27 cellular contexts compared by ENCODE assay signal in the genomic region with DNA sequence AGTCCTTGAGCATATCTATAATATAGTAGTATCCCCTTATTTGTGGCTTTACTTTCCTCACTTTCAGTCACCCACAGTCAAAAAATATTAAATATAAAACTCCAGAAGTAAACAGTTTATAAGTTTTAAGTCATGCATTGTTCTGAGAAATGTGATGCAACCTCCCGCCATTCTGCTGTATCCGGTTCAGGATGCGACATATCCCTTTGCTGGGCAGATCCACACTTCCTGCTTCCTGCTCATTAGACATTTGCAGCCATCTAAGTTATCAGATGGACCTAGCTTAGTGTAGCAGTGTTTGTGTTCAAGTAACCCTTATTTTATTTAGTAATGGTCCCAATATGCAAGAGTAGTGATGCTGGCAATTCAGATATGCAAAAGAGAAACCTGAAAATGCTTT.
"Had no signal": no experiment of that assay in that cellular context is flagged by ENCODE, and none has a peak within 500 bp of the region (broad histone marks: within the 10 kb centered on the region; RNA-seq: fewer than 3 reads in every experiment).

No MANE protein-coding gene starts in this region.

- H3K27me3 Mint-ChIP-seq: progenitor cell of endocrine pancreas had no signal

- ATAC-seq: gastroesophageal sphincter; left cardiac atrium; lower lobe of right lung; natural killer cell treated with Interleukin-12 subunit alpha and Interleukin-12 subunit beta and Interleukin-15 and Interleukin-18, amount 100 ng/mL, for 72 hours; right cardiac atrium had no signal

- H3K27ac Mint-ChIP-seq: immature natural killer cell; natural killer cell treated with Interleukin-12 subunit alpha and Interleukin-12 subunit beta and Interleukin-15 and Interleukin-18, amount 100 ng/mL, for 72 hours; neural progenitor cell; progenitor cell of endocrine pancreas; stimulated activated naive CD8-positive, alpha-beta T cell treated with anti-CD3 and anti-CD28 coated beads, Interleukin-15, Interleukin-2, amounts not matched to agents 100 ng/mL and 50 ng/mL, for 24 hours had no signal

- H3K4me1 Mint-ChIP-seq: immature natural killer cell, neural progenitor cell had no signal

- H3K9ac ChIP-seq: neural progenitor cell had no signal

- H3K4me1 ChIP-seq: esophagus squamous epithelium, gastroesophageal sphincter, left ventricle myocardium inferior, lower lobe of right lung, neural progenitor cell, testis, tibial nerve had no signal

- H3K27me3 ChIP-seq: neural progenitor cell, ovary, testis had no signal

- DNase-seq: cortex of kidney; dorsolateral prefrontal cortex; effector CD8-positive, alpha-beta T cell; esophagus squamous epithelium; foreskin fibroblast; glutamatergic neuron; immature natural killer cell; left cardiac atrium; left ventricle myocardium inferior; lower lobe of right lung; mesenchymal stem cell; midbrain; nucleus accumbens; ovary; right cardiac atrium; small intestine; stimulated activated CD4-positive, alpha-beta T cell treated with anti-CD3 and anti-CD28 coated beads, Interleukin-2, amount 100 ng/mL, for 48 hours; testis had no signal

- H3K36me3 ChIP-seq: esophagus squamous epithelium, gastroesophageal sphincter, left ventricle myocardium inferior, lower lobe of right lung, neural progenitor cell, ovary, tibial nerve had no signal

- H3K27ac ChIP-seq: dorsolateral prefrontal cortex, epithelial cell of prostate, esophagus squamous epithelium, gastroesophageal sphincter, left ventricle myocardium inferior, lower lobe of right lung, neural progenitor cell, ovary, testis, tibial nerve had no signal

- H3K36me3 Mint-ChIP-seq: neural progenitor cell had no signal

- H3K4me3 ChIP-seq: dorsolateral prefrontal cortex, esophagus squamous epithelium, gastroesophageal sphincter, left ventricle myocardium inferior, lower lobe of right lung, neural progenitor cell, ovary, testis, tibial nerve had no signal

- FAIRE-seq: endometrium, keratinocyte, small intestine had no signal

- H3K4me3 Mint-ChIP-seq: immature natural killer cell; natural killer cell treated with Interleukin-12 subunit alpha and Interleukin-12 subunit beta and Interleukin-15 and Interleukin-18, amount 100 ng/mL, for 72 hours; neural progenitor cell; stimulated activated naive CD8-positive, alpha-beta T cell treated with anti-CD3 and anti-CD28 coated beads, Interleukin-15, Interleukin-2, amounts not matched to agents 100 ng/mL and 50 ng/mL, for 24 hours had no signal

- H3K9me3 ChIP-seq: ovary, testis had no signal
